In the genomic region with DNA sequence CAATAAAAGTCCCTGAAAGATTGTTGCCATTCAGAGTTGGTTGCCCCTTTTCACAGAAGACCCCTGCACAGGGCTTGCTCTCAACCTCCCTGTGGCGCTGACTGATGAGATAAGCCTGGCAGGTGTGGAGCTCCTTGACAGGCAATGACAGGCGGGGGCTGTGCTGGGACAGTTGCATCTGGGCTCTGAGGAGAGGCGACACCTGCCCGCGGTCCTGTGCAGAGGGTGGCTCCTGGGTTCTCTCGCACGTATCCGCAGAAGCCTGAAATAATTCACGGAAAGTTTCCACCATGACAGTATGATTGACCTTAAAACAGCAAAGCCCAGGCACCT, we compare ENCODE assay signal across 24 cellular contexts. TPM values are rescaled to one million over a fixed set of nuclear protein-coding genes. Genes with fewer than 3 reads are reported as not detected.
DNase-seq lines count a peak whose midpoint lies in the region; ATAC-seq, FAIRE-seq and TF ChIP-seq lines count a peak whose summit lies in the region.
"Had no signal": no experiment of that assay in that cellular context is flagged by ENCODE, and none has a peak within 500 bp of the region (broad histone marks: within the 10 kb centered on the region; RNA-seq: fewer than 3 reads in every experiment).

No MANE protein-coding gene starts in this region.

- H3K9ac ChIP-seq in SU-DHL-6 (ENCODE audit: low read length), result no peak overlapping the region
- no peak overlapping the region for H3K9ac ChIP-seq in kidney (ENCODE audit: low read length in 2 of 2)

- no peaks in the 10 kb centered on the region for H3K9me3 ChIP-seq in SU-DHL-6 (ENCODE audit: insufficient read depth, low read length)
- H3K9me3 ChIP-seq in kidney (ENCODE audit: control insufficient read depth in 1 of 2, low read length in 2 of 2), result no peaks in the 10 kb centered on the region
- H3K9me3 ChIP-seq in upper lobe of right lung, result no peaks in the 10 kb centered on the region
- H3K9me3 ChIP-seq: left lung, Peyer's patch, SJSA1, uterus had no signal

- H3K9me3 Mint-ChIP-seq in activated naive CD8-positive, alpha-beta T cell (ENCODE audit: low read depth), result no peaks in the 10 kb centered on the region
- H3K9me3 Mint-ChIP-seq in activated naive CD8-positive, alpha-beta T cell treated with anti-CD3 and anti-CD28 coated beads, Interleukin-2, amount 50 U/mL, for 24 hours, result peaks cover 6% of the 10 kb centered on the region
- H3K9me3 Mint-ChIP-seq: CD8-positive, alpha-beta T cell; nephron; T-helper 1 cell treated with Interleukin-12 subunit alpha and Interleukin-12 subunit beta and Interleukin-4 antibody, amounts not matched to agents 30 μg/mL and 1 μg/mL, for 36 hours had no signal

- no peaks in the 10 kb centered on the region for H4K20me1 ChIP-seq in SU-DHL-6 (ENCODE audit: low read depth, low read length)

- no peak overlapping the region for H3K4me3 Mint-ChIP-seq in activated naive CD8-positive, alpha-beta T cell
- no peak overlapping the region for H3K4me3 Mint-ChIP-seq in activated naive CD8-positive, alpha-beta T cell treated with anti-CD3 and anti-CD28 coated beads, Interleukin-2, amount 50 U/mL, for 24 hours
- H3K4me3 Mint-ChIP-seq: CD8-positive, alpha-beta T cell; nephron; T-helper 1 cell treated with Interleukin-12 subunit alpha and Interleukin-12 subunit beta and Interleukin-4 antibody, amounts not matched to agents 30 μg/mL and 1 μg/mL, for 36 hours had no signal

- peaks cover 6% of the 10 kb centered on the region for H3K36me3 Mint-ChIP-seq in activated naive CD8-positive, alpha-beta T cell
- H3K36me3 Mint-ChIP-seq in activated naive CD8-positive, alpha-beta T cell treated with anti-CD3 and anti-CD28 coated beads, Interleukin-2, amount 50 U/mL, for 24 hours (ENCODE audit: low read depth), result peaks cover 19% of the 10 kb centered on the region
- H3K36me3 Mint-ChIP-seq: CD8-positive, alpha-beta T cell had no signal

- H3K27me3 ChIP-seq in SU-DHL-6 (ENCODE audit: low read length) (no peaks in the 10 kb centered on the region), upper lobe of right lung (no peaks in the 10 kb centered on the region)
- H3K27me3 ChIP-seq: dorsolateral prefrontal cortex, left lung, Peyer's patch, SJSA1, uterus had no signal

- H3K27me3 Mint-ChIP-seq in activated naive CD8-positive, alpha-beta T cell, result no peaks in the 10 kb centered on the region
- peaks cover 6% of the 10 kb centered on the region for H3K27me3 Mint-ChIP-seq in activated naive CD8-positive, alpha-beta T cell treated with anti-CD3 and anti-CD28 coated beads, Interleukin-2, amount 50 U/mL, for 24 hours
- H3K27me3 Mint-ChIP-seq: progenitor cell of endocrine pancreas had no signal

- H3K4me1 ChIP-seq in kidney (ENCODE audit: control insufficient read depth in 1 of 2, insufficient read depth in 1 of 2, low read depth in 1 of 2, low read length in 2 of 2) (no peaks in the 10 kb centered on the region), upper lobe of right lung (no peaks in the 10 kb centered on the region)
- H3K4me1 ChIP-seq: left lung, Peyer's patch, uterus had no signal

- peaks cover 4% of the 10 kb centered on the region; the same call in 1 of the 2 replicates for H3F3A ChIP-seq in SU-DHL-6 (ENCODE audit: insufficient read depth)

- intact Hi-C loops in kidney (cut with DNase I) (no loop called here), upper lobe of right lung (cut with DNase I) (no loop called here)

- H2AFZ ChIP-seq in SU-DHL-6 (ENCODE audit: low read depth, low read length, severe bottlenecking), result no peak overlapping the region

- no peaks in the 10 kb centered on the region for H3K9me2 ChIP-seq in SU-DHL-6 (replicated peaks; ENCODE audit: insufficient read depth, low read length)

- peaks cover 12% of the 10 kb centered on the region for H3K4me1 Mint-ChIP-seq in activated naive CD8-positive, alpha-beta T cell (ENCODE audit: low read depth)
- H3K4me1 Mint-ChIP-seq in activated naive CD8-positive, alpha-beta T cell treated with anti-CD3 and anti-CD28 coated beads, Interleukin-2, amount 50 U/mL, for 24 hours, result peaks cover 17% of the 10 kb centered on the region

- no peak for DNase-seq in activated naive CD8-positive, alpha-beta T cell treated with anti-CD3 and anti-CD28 coated beads, Interleukin-2, amount 50 U/mL, for 24 hours
- DNase-seq in kidney (peak; percentile 25), upper lobe of right lung (peak; percentile 58)
- DNase-seq: amygdala; CD8-positive, alpha-beta T cell; DMS153; left lung; NCI-H1105 treated with DMSO at 0.1 percent for 48 hours; NCI-H2081 treated with DMSO at 0.1 percent for 48 hours; NK-92 treated with Interleukin-12 subunit alpha and Interleukin-12 subunit beta, amount 100 ng/mL, for 24 hours; uterus had no signal

- peak overlapping the region; percentile 68 for H3K27ac Mint-ChIP-seq in activated naive CD8-positive, alpha-beta T cell
- no peak overlapping the region for H3K27ac Mint-ChIP-seq in activated naive CD8-positive, alpha-beta T cell treated with anti-CD3 and anti-CD28 coated beads, Interleukin-2, amount 50 U/mL, for 24 hours
- H3K27ac Mint-ChIP-seq: CD8-positive, alpha-beta T cell; nephron; progenitor cell of endocrine pancreas; T-helper 1 cell treated with Interleukin-12 subunit alpha and Interleukin-12 subunit beta and Interleukin-4 antibody, amounts not matched to agents 30 μg/mL and 1 μg/mL, for 36 hours had no signal

- ATAC-seq in activated naive CD8-positive, alpha-beta T cell treated with anti-CD3 and anti-CD28 coated beads, Interleukin-2, amount 50 U/mL, for 24 hours, result no peak
- ATAC-seq in upper lobe of right lung (no peak), HG03571 (IDR thresholded peaks at IDR 0.05; ENCODE audit: unreplicated experiment) (no peak), GM18520 (IDR thresholded peaks at IDR 0.05; ENCODE audit: unreplicated experiment) (no peak)
- ATAC-seq: CD8-positive, alpha-beta T cell; left lung had no signal

- FAIRE-seq in kidney (lab: Jason Lieb, UNC), result no peak
- FAIRE-seq: G401.6, GM18507, H54 had no signal

- H3K36me3 ChIP-seq in SU-DHL-6 (ENCODE audit: low read length) (no peaks in the 10 kb centered on the region), kidney (ENCODE audit: control insufficient read depth in 1 of 2, insufficient read depth in 2 of 2, low read length in 2 of 2) (no peaks in the 10 kb centered on the region), upper lobe of right lung (no peaks in the 10 kb centered on the region)
- H3K36me3 ChIP-seq: left lung, Peyer's patch, uterus had no signal

- no peak for TF ChIP-seq CTCF in SU-DHL-6 (IDR thresholded peaks at IDR 0.05; ENCODE audit: insufficient read depth, low read length, poor library complexity, severe bottlenecking)
- no peak for TF ChIP-seq CTCF in kidney (IDR thresholded peaks at IDR 0.05; ENCODE audit: borderline replicate concordance, extremely low read depth, insufficient read depth)
- TF ChIP-seq CTCF in upper lobe of right lung (IDR thresholded peaks at IDR 0.05), result no peak

- H3K4me3 ChIP-seq in SU-DHL-6 (ENCODE audit: insufficient read depth, low read length, poor library complexity, severe bottlenecking), result no peak overlapping the region
- H3K4me3 ChIP-seq in kidney (ENCODE audit: low read length in 2 of 2), result no peak overlapping the region
- no peak overlapping the region for H3K4me3 ChIP-seq in upper lobe of right lung
- H3K4me3 ChIP-seq: dorsolateral prefrontal cortex, left lung, Peyer's patch, SJSA1, uterus had no signal

- peak overlapping the region; percentile 86 for H3K27ac ChIP-seq in SU-DHL-6 (ENCODE audit: low read depth, low read length)
- H3K27ac ChIP-seq in kidney (ENCODE audit: low read depth in 2 of 2, low read length in 2 of 2), result no peak overlapping the region
- H3K27ac ChIP-seq in upper lobe of right lung, result no peak overlapping the region
- H3K27ac ChIP-seq: dorsolateral prefrontal cortex, left lung, Peyer's patch, SJSA1, uterus had no signal

- no peaks in the 10 kb centered on the region for H3K79me2 ChIP-seq in SU-DHL-6 (ENCODE audit: insufficient read depth, low read length)

- no peak overlapping the region for H3K4me2 ChIP-seq in SU-DHL-6 (ENCODE audit: low read depth, low read length, poor library complexity, severe bottlenecking)

RNA-seq across cellular contexts. Expression of a gene that starts 19.8 kb away (rescaled TPM):
- total RNA-seq in kidney (71.5 TPM), upper lobe of right lung (59.5 TPM)
- 40.5 TPM for polyA plus RNA-seq in kidney (ENCODE audit: insufficient read depth, low read depth, low replicate concordance)
